Comparison of ENCODE assay signal across 1 cellular context in the genomic region with DNA sequence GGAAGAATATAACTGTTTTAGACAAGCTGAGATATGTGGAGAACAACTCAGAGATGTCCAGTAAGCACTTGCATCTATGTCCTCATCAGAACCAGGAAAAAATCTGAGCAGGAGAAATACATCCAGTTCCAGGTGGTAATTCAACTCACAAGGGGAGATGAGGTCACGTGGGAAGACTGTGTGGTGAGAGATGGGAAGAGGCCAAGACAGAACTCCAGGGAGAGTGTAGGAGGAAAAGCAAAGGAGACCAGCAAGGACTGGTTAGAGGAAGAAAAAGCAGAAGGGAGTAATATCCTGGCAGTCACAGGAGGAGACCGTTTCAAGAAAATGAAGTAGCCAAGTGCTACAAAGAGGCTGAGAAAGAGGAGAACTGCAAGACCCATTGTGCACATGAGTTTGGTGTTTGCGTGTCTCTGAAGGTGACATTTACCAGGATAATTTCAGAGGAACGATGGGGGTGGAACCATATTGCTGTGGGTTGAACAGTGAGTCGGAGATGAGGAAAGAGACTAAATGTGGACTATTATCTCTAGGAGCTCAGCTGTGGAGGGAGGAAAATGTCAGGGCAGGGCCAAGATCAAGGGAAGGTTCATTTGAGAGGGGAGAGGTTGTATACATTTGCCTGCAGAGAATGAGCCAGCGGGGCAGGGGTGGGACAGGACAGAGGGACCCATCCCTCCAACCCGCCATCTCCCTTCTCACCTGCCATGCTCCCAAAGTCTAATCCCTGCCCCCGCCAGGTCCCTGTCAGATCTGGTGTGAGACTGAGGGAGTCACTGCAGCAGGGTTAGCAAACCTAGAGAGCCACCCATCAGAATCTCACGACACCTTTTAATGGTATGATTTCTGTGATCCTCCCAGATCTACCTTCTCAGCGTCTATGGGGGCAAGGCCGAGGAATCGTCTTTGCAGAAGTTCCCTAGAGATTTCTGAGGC.
TF ChIP-seq lines count a peak whose summit lies in the region.

No MANE protein-coding gene starts in this region.

TF ChIP-seq in HEK293, 187 proteins besides CTCF, POLR2A, EP300 and RAD21 (continued from another document):
- TF ChIP-seq, protein P1, sequence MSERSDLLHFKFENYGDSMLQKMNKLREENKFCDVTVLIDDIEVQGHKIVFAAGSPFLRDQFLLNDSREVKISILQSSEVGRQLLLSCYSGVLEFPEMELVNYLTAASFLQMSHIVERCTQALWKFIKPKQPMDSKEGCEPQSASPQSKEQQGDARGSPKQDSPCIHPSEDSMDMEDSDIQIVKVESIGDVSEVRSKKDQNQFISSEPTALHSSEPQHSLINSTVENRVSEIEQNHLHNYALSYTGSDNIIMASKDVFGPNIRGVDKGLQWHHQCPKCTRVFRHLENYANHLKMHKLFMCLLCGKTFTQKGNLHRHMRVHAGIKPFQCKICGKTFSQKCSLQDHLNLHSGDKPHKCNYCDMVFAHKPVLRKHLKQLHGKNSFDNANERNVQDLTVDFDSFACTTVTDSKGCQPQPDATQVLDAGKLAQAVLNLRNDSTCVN (tag by site-specific recombination; optimal IDR thresholded peaks at IDR 0.05): no peak
- TF ChIP-seq, protein P2, sequence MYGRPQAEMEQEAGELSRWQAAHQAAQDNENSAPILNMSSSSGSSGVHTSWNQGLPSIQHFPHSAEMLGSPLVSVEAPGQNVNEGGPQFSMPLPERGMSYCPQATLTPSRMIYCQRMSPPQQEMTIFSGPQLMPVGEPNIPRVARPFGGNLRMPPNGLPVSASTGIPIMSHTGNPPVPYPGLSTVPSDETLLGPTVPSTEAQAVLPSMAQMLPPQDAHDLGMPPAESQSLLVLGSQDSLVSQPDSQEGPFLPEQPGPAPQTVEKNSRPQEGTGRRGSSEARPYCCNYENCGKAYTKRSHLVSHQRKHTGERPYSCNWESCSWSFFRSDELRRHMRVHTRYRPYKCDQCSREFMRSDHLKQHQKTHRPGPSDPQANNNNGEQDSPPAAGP (tag by site-specific recombination; IDR thresholded peaks at IDR 0.05): 0 out of 2 replicates have a peak, but pooled peaks have one; percentile 46
- TF ChIP-seq ZFHX2 (tag by site-specific recombination; conservative IDR thresholded peaks at IDR 0.05): peak; percentile 90
